15 cellular contexts compared by ENCODE assay signal in the genomic region with DNA sequence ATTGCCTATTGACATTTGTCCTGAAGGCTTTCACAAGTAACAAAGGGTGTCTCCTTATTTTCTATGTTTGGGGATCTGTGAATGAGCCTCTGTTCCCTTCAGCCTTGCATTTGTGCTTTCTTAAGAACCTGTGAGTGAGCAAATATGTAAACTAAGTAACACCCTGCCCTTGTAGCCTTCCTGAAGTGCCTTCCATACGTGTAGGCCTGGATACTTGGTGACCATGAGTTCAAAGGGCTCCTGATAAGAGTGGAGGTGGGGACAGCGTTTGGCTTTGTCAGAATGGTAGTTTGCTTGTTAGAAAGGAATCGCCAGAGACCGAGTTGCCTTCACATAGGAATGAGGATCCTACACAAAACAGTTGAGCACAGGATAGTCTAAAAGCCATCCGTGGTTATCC. TPM values are rescaled to one million over a fixed set of nuclear protein-coding genes. Genes with fewer than 3 reads are reported as not detected.
DNase-seq lines count a peak whose midpoint lies in the region; ATAC-seq and TF ChIP-seq lines count a peak whose summit lies in the region.
"Had no signal": no experiment of that assay in that cellular context is flagged by ENCODE, and none has a peak within 500 bp of the region (broad histone marks: within the 10 kb centered on the region; RNA-seq: fewer than 3 reads in every experiment).

No MANE protein-coding gene starts in this region.

- H3K79me2 ChIP-seq in GM23248 (ENCODE audit: insufficient read depth): peaks cover 57% of the 10 kb centered on the region

- H3K36me3 ChIP-seq in BLaER1 (peaks cover 100% of the 10 kb centered on the region), GM23248 (ENCODE audit: low read depth) (peaks cover 65% of the 10 kb centered on the region), adrenal gland (replicated peaks in 1 of 2) (peaks cover 0 to 74% of the 10 kb centered on the region in 2 donors), ascending aorta (peaks cover 65 to 82% of the 10 kb centered on the region in 2 donors)
- H3K36me3 ChIP-seq: ovary had no signal

- no peak overlapping the region for H3K27ac ChIP-seq in BLaER1
- H3K27ac ChIP-seq in GM23248: no peak overlapping the region
- H3K27ac ChIP-seq in adrenal gland: peak overlapping the region in 3 of 5 donors; percentile 2 to 73 (median 24)
- H3K27ac ChIP-seq in ascending aorta: peak overlapping the region in 1 of 2 donors; percentile 86
- H3K27ac ChIP-seq: ovary had no signal

- DNase-seq in GM23248 (no peak), adrenal gland (no peak), ascending aorta (ENCODE audit: low spot score in 2 of 2) (no peak), NOMO-1 treated with DMSO at 0.1 percent for 48 hours (lab: John Stamatoyannopoulos, UW; ENCODE audit: unreplicated experiment) (no peak)
- DNase-seq in naive thymus-derived CD8-positive, alpha-beta T cell: no peak
- DNase-seq: activated effector memory CD4-positive, alpha-beta T cell treated with Interleukin-2 at 50 U/mL for 16 hours; central memory CD4-positive, alpha-beta T cell; mesendoderm; NCI-H2081; ovary; stimulated activated CD4-positive, alpha-beta T cell treated with anti-CD3 and anti-CD28 coated beads, Interleukin-12 subunit alpha, Interleukin-12 subunit beta, amount 100 ng/mL, for 4 hours had no signal

- H3K4me3 ChIP-seq in BLaER1 (no peak overlapping the region), GM23248 (no peak overlapping the region), adrenal gland (no peak overlapping the region), ascending aorta (no peak overlapping the region)
- H3K4me3 ChIP-seq: ovary, thoracic aorta had no signal

- H3K9me3 Mint-ChIP-seq in naive thymus-derived CD8-positive, alpha-beta T cell: no peaks in the 10 kb centered on the region

- H4K20me1 ChIP-seq in BLaER1 (peaks cover 100% of the 10 kb centered on the region), GM23248 (ENCODE audit: insufficient read depth) (no peaks in the 10 kb centered on the region)

- WGBS in GM23248 (ENCODE audit: low coverage in 1 of 2, low lambda C conversion rate in 2 of 2, missing lambda C conversion rate in 2 of 2), 2 experiments: 83 to 85% methylated on average over 5 of the region's 5 CpGs
- WGBS in adrenal gland, 4 donors: 57 to 69% (median 64%) methylated on average over 5 of the region's 5 CpGs

- no peak for TF ChIP-seq POLR2A in adrenal gland (IDR thresholded peaks at IDR 0.05)

- H3K36me3 Mint-ChIP-seq in naive thymus-derived CD8-positive, alpha-beta T cell: peaks cover 0 to 95% (median 28%) of the 10 kb centered on the region in 3 donors

- H3K9me2 ChIP-seq in GM23248 (ENCODE audit: insufficient read depth): no peaks in the 10 kb centered on the region

- POLR2A ChIA-PET in naive thymus-derived CD8-positive, alpha-beta T cell (lab: Charles Lee): interaction anchor here (1.2 kb wide), 2 partner anchors 10 to 32 kb away, joined by 4 to 6 read pairs; no protein-coding TSS in a partner anchor

- H3K4me1 Mint-ChIP-seq in naive thymus-derived CD8-positive, alpha-beta T cell: peaks cover 38 to 60% (median 49%) of the 10 kb centered on the region in 4 donors

- TF ChIP-seq CTCF in adrenal gland (IDR thresholded peaks at IDR 0.05): no peak
- no peak for TF ChIP-seq CTCF in ascending aorta (IDR thresholded peaks at IDR 0.05)

- no peaks in the 10 kb centered on the region for H3K27me3 Mint-ChIP-seq in naive thymus-derived CD8-positive, alpha-beta T cell

- intact Hi-C loops in adrenal gland (cut with DNase I): no loop called here
- intact Hi-C loops in ascending aorta (cut with DNase I): no loop called here

- peak overlapping the region in 9 of 10 donors; percentile 14 to 94 (median 70) for H3K27ac Mint-ChIP-seq in naive thymus-derived CD8-positive, alpha-beta T cell

- H3K4me2 ChIP-seq in BLaER1: peak overlapping the region; percentile 77; the same call in 1 of the 2 replicates
- H3K4me2 ChIP-seq in GM23248 (ENCODE audit: unreplicated experiment): no peak overlapping the region

- in situ Hi-C loops in GM23248 (cut with MboI): no loop called here

- H3F3A ChIP-seq in GM23248 (ENCODE audit: insufficient read depth): peaks cover 56% of the 10 kb centered on the region

- no peak overlapping the region for H3K4me3 Mint-ChIP-seq in naive thymus-derived CD8-positive, alpha-beta T cell

- no peak overlapping the region for H2AFZ ChIP-seq in GM23248

- H3K9ac ChIP-seq in BLaER1: peak overlapping the region; percentile 28; the same call in 1 of the 2 replicates
- peak overlapping the region; percentile 14; the same call in 1 of the 2 replicates for H3K9ac ChIP-seq in GM23248

- H3K4me1 ChIP-seq in BLaER1 (peaks cover 63% of the 10 kb centered on the region), GM23248 (ENCODE audit: insufficient read depth) (peaks cover 26% of the 10 kb centered on the region), adrenal gland (replicated peaks in 1 of 2) (peaks cover 25 to 44% of the 10 kb centered on the region in 2 donors), ascending aorta (peaks cover 15 to 29% of the 10 kb centered on the region in 2 donors)

- H3K27me3 ChIP-seq in BLaER1 (no peaks in the 10 kb centered on the region), GM23248 (replicated peaks; ENCODE audit: insufficient read depth) (no peaks in the 10 kb centered on the region), adrenal gland (no peaks in the 10 kb centered on the region), ascending aorta (no peaks in the 10 kb centered on the region)
- H3K27me3 ChIP-seq: ovary had no signal

- ATAC-seq in naive thymus-derived CD8-positive, alpha-beta T cell: no peak
- ATAC-seq in HG02623 (IDR thresholded peaks at IDR 0.05; ENCODE audit: unreplicated experiment) (no peak), HG02610 (IDR thresholded peaks at IDR 0.05; ENCODE audit: unreplicated experiment) (no peak)

- no peaks in the 10 kb centered on the region for H3K9me3 ChIP-seq in BLaER1
- H3K9me3 ChIP-seq in GM23248 (ENCODE audit: low read depth): no peaks in the 10 kb centered on the region
- no peaks in the 10 kb centered on the region for H3K9me3 ChIP-seq in adrenal gland (replicated peaks in 1 of 3)
- H3K9me3 ChIP-seq in ascending aorta: no peaks in the 10 kb centered on the region
- H3K9me3 ChIP-seq: ovary, thoracic aorta had no signal

RNA-seq across cellular contexts. Expression of a gene that starts 14.5 kb away (rescaled TPM):
- 5.2 and 5.9 TPM in 2 replicates for total RNA-seq in GM23248 (2014; rRNA removed; shearing (Covaris generic))
- polyA plus RNA-seq in GM23248 (2016; fragmentation: Nextera tagmentation; extraction: Ambion mirVana) (11.4 and 12.3 TPM in 2 replicates), adrenal gland (10 to 100 TPM in 1 of 3 donors, 1 to 10 TPM in 2; 9.4 to 17.4 (median 10.0) TPM)
- total RNA-seq in adrenal gland (10 to 100 TPM in 7 of 8 donors, 1 to 10 TPM in 1; 9.2 to 25.6 (median 19.8) TPM), ascending aorta (18.4 TPM)
- 10 to 100 TPM; 46.6 to 49.1 TPM for total RNA-seq in naive thymus-derived CD8-positive, alpha-beta T cell
- polyA plus RNA-seq in naive thymus-derived CD8-positive, alpha-beta T cell: 10 to 100 TPM; 15.6 to 25.0 (median 24.6) TPM

RNA-seq across cellular contexts. Expression of a gene that starts 31.3 kb away (rescaled TPM):
- 107 and 111 TPM in 2 replicates for total RNA-seq in GM23248 (2014; rRNA removed; shearing (Covaris generic))
- 105 and 112 TPM in 2 replicates for polyA plus RNA-seq in GM23248 (2016; fragmentation: Nextera tagmentation; extraction: Ambion mirVana)
- total RNA-seq in adrenal gland: 100 to 1,000 TPM; 123 to 175 (median 146) TPM
- polyA plus RNA-seq in adrenal gland: 100 to 1,000 TPM in 2 of 3 donors, 10 to 100 TPM in 1; 90.4 to 130 (median 101) TPM
- 100 to 1,000 TPM; 262 to 280 TPM for total RNA-seq in naive thymus-derived CD8-positive, alpha-beta T cell
- polyA plus RNA-seq in naive thymus-derived CD8-positive, alpha-beta T cell: 10 to 100 TPM; 40.7 to 67.6 (median 46.1) TPM
- 81.1 TPM for total RNA-seq in ascending aorta

RNA-seq across cellular contexts. Expression of a gene that starts 58.2 kb away (rescaled TPM):
- 21.4 and 23.5 TPM in 2 replicates for total RNA-seq in GM23248 (2014; rRNA removed; shearing (Covaris generic))
- 12.4 and 13.9 TPM in 2 replicates for polyA plus RNA-seq in GM23248 (2016; fragmentation: Nextera tagmentation; extraction: Ambion mirVana)
- 10 to 100 TPM; 17.4 to 75.9 (median 42.2) TPM for total RNA-seq in adrenal gland
- polyA plus RNA-seq in adrenal gland: 10 to 100 TPM in 2 of 3 donors, 1 to 10 TPM in 1; 8.7 to 37.9 (median 17.1) TPM
- 10 to 100 TPM; 83.6 to 85.6 TPM for total RNA-seq in naive thymus-derived CD8-positive, alpha-beta T cell
- polyA plus RNA-seq in naive thymus-derived CD8-positive, alpha-beta T cell: 10 to 100 TPM; 30.5 to 45.4 (median 34.5) TPM
- 103 TPM for total RNA-seq in ascending aorta

Comparison
In these comparisons a context has a peak if more than half of its experiments do, and no peak if none do; other contexts are left out.
1. H3K27ac ChIP-seq: peak in adrenal gland (3 of 5); none in BLaER1 (single experiment) and GM23248 (single experiment).